24 cellular contexts compared by ENCODE assay signal in genomic region chr10:103925591-103925990, GRCh38. TPM values are rescaled to one million over a fixed set of nuclear protein-coding genes. Genes with fewer than 3 reads are reported as not detected.
DNase-seq lines count a peak whose midpoint lies in the region; FAIRE-seq and TF ChIP-seq lines count a peak whose summit lies in the region.
"Had no signal": no experiment of that assay in that cellular context is flagged by ENCODE, and none has a peak within 500 bp of the region (broad histone marks: within the 10 kb centered on the region; RNA-seq: fewer than 3 reads in every experiment).

No MANE protein-coding gene starts in this region.

- H2AFZ ChIP-seq in keratinocyte (ENCODE audit: control insufficient read depth, low read length) (no peak overlapping the region), smooth muscle cell (ENCODE audit: low read depth) (no peak overlapping the region)
- H2AFZ ChIP-seq: GM23248 had no signal

- BruUV-seq in Caco-2 (replicated peaks; lab: Mats Ljungman, UMichigan), result no TSS peak

- no peaks in the 10 kb centered on the region for H3K36me3 ChIP-seq in Caco-2 (ENCODE audit: control insufficient read depth, insufficient read depth, low read length)
- H3K36me3 ChIP-seq in esophagus muscularis mucosa, result no peaks in the 10 kb centered on the region
- H3K36me3 ChIP-seq in keratinocyte (ENCODE audit: control insufficient read depth in 2 of 2, extremely low read depth in 1 of 2, insufficient read depth in 2 of 2, low read length in 2 of 2), result no peaks in the 10 kb centered on the region
- no peaks in the 10 kb centered on the region for H3K36me3 ChIP-seq in breast epithelium
- H3K36me3 ChIP-seq in smooth muscle cell (ENCODE audit: low read depth), result no peaks in the 10 kb centered on the region
- H3K36me3 ChIP-seq: BLaER1 had no signal

- H3K27me3 ChIP-seq in Caco-2 (replicated peaks; ENCODE audit: control insufficient read depth, insufficient read depth, low read length) (no peaks in the 10 kb centered on the region), esophagus muscularis mucosa (no peaks in the 10 kb centered on the region), keratinocyte (ENCODE audit: control insufficient read depth, extremely low read depth, insufficient read depth, low read length) (no peaks in the 10 kb centered on the region), breast epithelium (no peaks in the 10 kb centered on the region), smooth muscle cell (ENCODE audit: low read depth) (no peaks in the 10 kb centered on the region)
- H3K27me3 ChIP-seq: BLaER1 had no signal

- WGBS in esophagus muscularis mucosa, result 100% methylated on average over 1 of the region's 1 CpG
- 91% methylated on average over 1 of the region's 1 CpG for WGBS in smooth muscle cell (ENCODE audit: low lambda C conversion rate)

- no peaks in the 10 kb centered on the region for H3K36me3 Mint-ChIP-seq in Caco-2 (ENCODE audit: insufficient read depth, unreplicated experiment)
- H3K36me3 Mint-ChIP-seq: CD4-positive, CD25-positive, alpha-beta regulatory T cell; CD8-positive, alpha-beta T cell had no signal

- H3K79me2 ChIP-seq in keratinocyte (ENCODE audit: control insufficient read depth, insufficient read depth, low read length), result no peaks in the 10 kb centered on the region
- H3K79me2 ChIP-seq in smooth muscle cell (ENCODE audit: low read depth), result no peaks in the 10 kb centered on the region

- peak overlapping the region; percentile 59 for H3K27ac Mint-ChIP-seq in Caco-2 (ENCODE audit: unreplicated experiment)
- H3K27ac Mint-ChIP-seq: B cell; CD4-positive, CD25-positive, alpha-beta regulatory T cell; CD8-positive, alpha-beta T cell had no signal

- no peaks in the 10 kb centered on the region for H3K27me3 Mint-ChIP-seq in Caco-2 (ENCODE audit: insufficient read depth, unreplicated experiment)
- H3K27me3 Mint-ChIP-seq: B cell; CD4-positive, CD25-positive, alpha-beta regulatory T cell had no signal

- TF ChIP-seq POLR2A in esophagus muscularis mucosa (IDR thresholded peaks at IDR 0.05; ENCODE audit: low read depth) (no peak), breast epithelium (IDR thresholded peaks at IDR 0.05) (no peak)

- TF ChIP-seq CTCF in Caco-2 (IDR thresholded peaks at IDR 0.05; ENCODE audit: insufficient read depth in 1 of 2, low read depth in 1 of 2, low read length in 1 of 2, severe bottlenecking in 1 of 2, unreplicated experiment in 1 of 2) (no peak), esophagus muscularis mucosa (IDR thresholded peaks at IDR 0.05) (no peak), keratinocyte (optimal IDR thresholded peaks at IDR 0.05 in 1 of 3, IDR thresholded peaks at IDR 0.05 in 1 of 3, conservative IDR thresholded peaks at IDR 0.05 in 1 of 3; ENCODE audit: extremely low read depth in 1 of 3, insufficient read depth in 2 of 3, low read length in 3 of 3) (no peak), breast epithelium (IDR thresholded peaks at IDR 0.05) (no peak), smooth muscle cell (IDR thresholded peaks at IDR 0.05; ENCODE audit: borderline replicate concordance, insufficient read depth, poor library complexity, severe bottlenecking) (no peak)

- H3K4me1 ChIP-seq in Caco-2 (peaks cover 69% of the 10 kb centered on the region), esophagus muscularis mucosa (peaks cover 0 to 6% (median 1%) of the 10 kb centered on the region in 4 donors), keratinocyte (ENCODE audit: control insufficient read depth, extremely low read depth, insufficient read depth, low read length) (peaks cover 13% of the 10 kb centered on the region), breast epithelium (no peaks in the 10 kb centered on the region), smooth muscle cell (ENCODE audit: low read depth) (no peaks in the 10 kb centered on the region)
- H3K4me1 ChIP-seq: BLaER1 had no signal

- intact Hi-C loops in Caco-2 (cut with micrococcal nuclease; ENCODE audit: unreplicated experiment), result no loop called here
- intact Hi-C loops in esophagus muscularis mucosa (cut with DNase I), result no loop called here
- intact Hi-C loops in breast epithelium (cut with DNase I; ENCODE audit: low total_unique reads), result no loop called here

- H4K20me1 ChIP-seq in keratinocyte (ENCODE audit: control insufficient read depth, extremely low read depth, insufficient read depth, low read length) (no peaks in the 10 kb centered on the region), smooth muscle cell (ENCODE audit: low read depth) (no peaks in the 10 kb centered on the region)
- H4K20me1 ChIP-seq: BLaER1 had no signal

- CTCF ChIA-PET in Caco-2 (lab: Charles Lee), result interaction anchor here (1.4 kb wide), 1 partner anchor 35 kb away, joined by 5 read pairs; no protein-coding TSS in a partner anchor

- no peaks in the 10 kb centered on the region for H3K9me1 ChIP-seq in keratinocyte (ENCODE audit: control insufficient read depth, extremely low read depth, insufficient read depth, low read length)

- H3K4me3 ChIP-seq in Caco-2 (ENCODE audit: low read depth, low read length), result no peak overlapping the region
- H3K4me3 ChIP-seq in esophagus muscularis mucosa, result no peak overlapping the region
- H3K4me3 ChIP-seq in keratinocyte (ENCODE audit: control insufficient read depth in 2 of 3, extremely low read depth in 1 of 3, insufficient read depth in 2 of 3, low read depth in 1 of 3, low read length in 3 of 3), result no peak overlapping the region
- H3K4me3 ChIP-seq in breast epithelium, result no peak overlapping the region
- H3K4me3 ChIP-seq in smooth muscle cell, result no peak overlapping the region
- H3K4me3 ChIP-seq: BLaER1, GM23248 had no signal

- H3K27ac ChIP-seq in esophagus muscularis mucosa (replicated peaks in 1 of 4) (no peak overlapping the region), keratinocyte (ENCODE audit: control insufficient read depth, insufficient read depth, low read length) (no peak overlapping the region), breast epithelium (no peak overlapping the region), smooth muscle cell (ENCODE audit: low read depth) (no peak overlapping the region)
- H3K27ac ChIP-seq: 22Rv1, BLaER1, C4-2B, GM23248 had no signal

- peaks cover 35% of the 10 kb centered on the region for H3K4me1 Mint-ChIP-seq in Caco-2 (ENCODE audit: low read depth, unreplicated experiment)
- H3K4me1 Mint-ChIP-seq: B cell had no signal

- no peaks in the 10 kb centered on the region for H3F3A ChIP-seq in smooth muscle cell (ENCODE audit: low read depth)

- peak in 1 of 2 experiments; percentile 62 for DNase-seq in Caco-2
- peak; percentile 42 for DNase-seq in esophagus muscularis mucosa (ENCODE audit: extremely low spot score)
- DNase-seq in keratinocyte (ENCODE audit: low read depth, low spot score), result no peak
- DNase-seq in activated naive CD4-positive, alpha-beta T cell treated with Interleukin-2 at 50 U/mL for 16 hours, result no peak
- no peak for DNase-seq in breast epithelium (ENCODE audit: low spot score in 2 of 2)
- DNase-seq in smooth muscle cell (lab: John Stamatoyannopoulos, UW; ENCODE audit: unreplicated experiment), result no peak
- DNase-seq: CD4-positive, CD25-positive, alpha-beta regulatory T cell; CD8-positive, alpha-beta T cell; DMS 273 treated with DMSO at 0.1 percent for 48 hours; DMS79; EL; GF-D8; GM23248; H7; HCEC 1CT had no signal

- H3K9me3 ChIP-seq in Caco-2, result no peaks in the 10 kb centered on the region
- H3K9me3 ChIP-seq in esophagus muscularis mucosa, result no peaks in the 10 kb centered on the region
- H3K9me3 ChIP-seq in keratinocyte (ENCODE audit: control insufficient read depth, low read depth, low read length), result no peaks in the 10 kb centered on the region
- H3K9me3 ChIP-seq in breast epithelium, result no peaks in the 10 kb centered on the region
- no peaks in the 10 kb centered on the region for H3K9me3 ChIP-seq in smooth muscle cell (replicated peaks; ENCODE audit: low read depth)
- H3K9me3 ChIP-seq: BLaER1 had no signal

- H3K9me3 Mint-ChIP-seq in Caco-2 (ENCODE audit: unreplicated experiment), result no peaks in the 10 kb centered on the region
- H3K9me3 Mint-ChIP-seq: CD4-positive, CD25-positive, alpha-beta regulatory T cell; CD8-positive, alpha-beta T cell had no signal

- peak; percentile 17 for FAIRE-seq in keratinocyte (lab: Jason Lieb, UNC)
- FAIRE-seq: D721Med, GM12891, GM18507, GM19239, H1 had no signal

- no peak for TF ChIP-seq EP300 in esophagus muscularis mucosa (IDR thresholded peaks at IDR 0.05)

- H3K9ac ChIP-seq in keratinocyte (ENCODE audit: control insufficient read depth, extremely low read depth, insufficient read depth, low read length) (no peak overlapping the region), smooth muscle cell (ENCODE audit: low read depth) (no peak overlapping the region)
- H3K9ac ChIP-seq: BLaER1, GM23248 had no signal

- POLR2A ChIA-PET in Caco-2 (lab: Charles Lee), result no interaction called here

- peak overlapping the region; percentile 37 for H3K4me3 Mint-ChIP-seq in Caco-2 (ENCODE audit: unreplicated experiment)
- H3K4me3 Mint-ChIP-seq: B cell; CD4-positive, CD25-positive, alpha-beta regulatory T cell; CD8-positive, alpha-beta T cell had no signal

- dilution Hi-C loops in keratinocyte (cut with MboI; ENCODE audit: extremely low pct_ligation_motif_present, low sequenced_read_pairs), result no loop called here

- no peak overlapping the region for H3K4me2 ChIP-seq in keratinocyte (ENCODE audit: control insufficient read depth, extremely low read depth, insufficient read depth, low read depth, low read length)
- no peak overlapping the region for H3K4me2 ChIP-seq in smooth muscle cell
- H3K4me2 ChIP-seq: BLaER1 had no signal

RNA-seq across cellular contexts. Expression of gene STN1, which starts 7.6 kb away (rescaled TPM):
- total RNA-seq in Caco-2 (2022), result 15.9 and 16.1 TPM in 2 replicates
- total RNA-seq in esophagus muscularis mucosa, result 10 to 100 TPM; 18.7 to 27.7 (median 24.9) TPM
- polyA plus RNA-seq in keratinocyte, result 29.0 to 32.5 TPM (median 30.5 TPM) in 3 replicates
- 16.5 TPM for polyA plus RNA-seq in keratinocyte (2011; ENCODE audit: low read depth)
- 38.0 and 49.4 TPM in 2 replicates for polyA plus RNA-seq in keratinocyte (2011; cell fraction: cytosol; rRNA removed)
- polyA plus RNA-seq in keratinocyte (2011; cell fraction: nucleus; rRNA removed), result 20.2 and 22.2 TPM in 2 replicates
- 23.7 and 24.4 TPM in 2 replicates for polyA plus RNA-seq in keratinocyte (2012; ENCODE audit: low replicate concordance)
- 18.4 to 22.3 TPM (median 21.6 TPM) in 3 replicates for polyA minus RNA-seq in keratinocyte
- polyA minus RNA-seq in keratinocyte (2011; cell fraction: cytosol; rRNA and poly(A)+ RNA removed), result 18.0 TPM
- 6.2 and 12.6 TPM in 2 replicates for polyA minus RNA-seq in keratinocyte (2011; cell fraction: nucleus; rRNA and poly(A)+ RNA removed)
- 10 to 100 TPM; 23.8 to 31.2 (median 25.2) TPM for total RNA-seq in breast epithelium
- total RNA-seq in smooth muscle cell, result 34.9 and 37.9 TPM in 2 replicates
- polyA plus RNA-seq in smooth muscle cell, result 38.6 and 47.8 TPM in 2 replicates

RNA-seq across cellular contexts. Expression of gene SLK, which starts 41.3 kb away (rescaled TPM):
- total RNA-seq in Caco-2 (2022) (35.6 and 39.5 TPM in 2 replicates), esophagus muscularis mucosa (100 to 1,000 TPM in 2 of 4 donors, 10 to 100 TPM in 2; 83.1 to 105 (median 102) TPM), breast epithelium (10 to 100 TPM; 63.2 to 94.4 (median 76.4) TPM), smooth muscle cell (45.7 and 54.9 TPM in 2 replicates)
- polyA plus RNA-seq in keratinocyte (21.3 to 36.7 TPM (median 21.7 TPM) in 3 replicates), smooth muscle cell (15.5 and 16.9 TPM in 2 replicates)
- polyA plus RNA-seq in keratinocyte (2011; ENCODE audit: low read depth), result 178 TPM
- 15.1 and 26.3 TPM in 2 replicates for polyA plus RNA-seq in keratinocyte (2011; cell fraction: cytosol; rRNA removed)
- polyA plus RNA-seq in keratinocyte (2011; cell fraction: nucleus; rRNA removed), result 30.1 and 47.4 TPM in 2 replicates
- polyA plus RNA-seq in keratinocyte (2012; ENCODE audit: low replicate concordance), result 43.0 and 47.2 TPM in 2 replicates
- 7.7 to 42.1 TPM (median 14.2 TPM) in 3 replicates for polyA minus RNA-seq in keratinocyte
- 23.4 TPM for polyA minus RNA-seq in keratinocyte (2011; cell fraction: cytosol; rRNA and poly(A)+ RNA removed)
- 27.4 and 57.8 TPM in 2 replicates for polyA minus RNA-seq in keratinocyte (2011; cell fraction: nucleus; rRNA and poly(A)+ RNA removed)
